9 cellular contexts compared by ENCODE assay signal in the genomic region with DNA sequence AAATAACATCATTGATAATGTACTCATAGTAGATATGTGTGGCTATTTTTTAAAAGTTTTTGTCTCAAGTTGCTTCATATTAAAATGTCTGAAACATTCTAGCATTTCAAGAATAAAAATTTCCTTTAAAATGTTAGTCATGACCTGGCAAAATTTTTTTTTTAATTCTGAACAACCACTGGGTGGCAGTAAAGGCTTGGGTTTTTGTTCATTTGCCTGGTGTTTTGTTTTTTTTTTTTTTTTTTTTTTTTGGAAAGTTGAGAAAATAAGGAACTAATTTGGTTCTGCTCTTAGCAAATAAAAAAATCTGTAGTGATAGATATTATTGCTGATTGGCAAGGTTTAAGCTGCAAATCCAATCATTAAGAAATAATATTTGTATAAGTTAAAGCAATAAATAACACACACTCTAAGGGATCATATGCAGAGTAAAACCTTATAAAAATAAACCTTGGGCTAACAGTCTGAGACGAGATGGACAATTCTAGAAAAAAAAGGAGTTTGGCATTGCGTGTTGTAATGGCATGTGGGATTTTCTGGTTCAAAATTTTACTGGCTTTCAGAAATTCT.
A peak's percentile ranks its signal among the peaks of the same experiment; 100 is the strongest.
DNase-seq lines count a peak whose midpoint lies in the region; ATAC-seq and TF ChIP-seq lines count a peak whose summit lies in the region.
"Had no signal": no experiment of that assay in that cellular context is flagged by ENCODE, and none has a peak within 500 bp of the region (broad histone marks: within the 10 kb centered on the region; RNA-seq: fewer than 3 reads in every experiment).

No MANE protein-coding gene starts in this region.

- H3F3A ChIP-seq in OCI-LY1 (ENCODE audit: insufficient read depth, low read length) = no peaks in the 10 kb centered on the region

- TF ChIP-seq CTCF in BJ (IDR thresholded peaks at IDR 0.05; ENCODE audit: insufficient read depth, low read depth, low read length) = peak; percentile 40
- peak; percentile 24 for TF ChIP-seq CTCF in GM13976 (IDR thresholded peaks at IDR 0.05; ENCODE audit: borderline replicate concordance, control extremely low read depth, extremely low read depth, insufficient read depth, missing control alignments)
- peak; percentile 62 for TF ChIP-seq CTCF in OCI-LY1 (IDR thresholded peaks at IDR 0.05; ENCODE audit: low read length)

- POLR2A ChIA-PET in BJ (lab: Charles Lee) = no interaction called here

- ATAC-seq in HG03095 (IDR thresholded peaks at IDR 0.05; ENCODE audit: unreplicated experiment) = no peak

- CTCF ChIA-PET in BJ (lab: Yijun Ruan, JAX) = no interaction called here

- H3K79me2 ChIP-seq in OCI-LY1 (ENCODE audit: insufficient read depth, low read length) = no peaks in the 10 kb centered on the region

- no peaks in the 10 kb centered on the region for H3K9me3 ChIP-seq in OCI-LY1 (ENCODE audit: low read length)
- H3K9me3 ChIP-seq in effector memory CD4-positive, alpha-beta T cell (ENCODE audit: control insufficient read depth, low read length) = no peaks in the 10 kb centered on the region
- H3K9me3 ChIP-seq: SJSA1 had no signal

- H3K36me3 ChIP-seq in BJ (ENCODE audit: control insufficient read depth, insufficient read depth, low read length) (no peaks in the 10 kb centered on the region), OCI-LY1 (ENCODE audit: insufficient read depth, low read length) (no peaks in the 10 kb centered on the region)
- no peaks in the 10 kb centered on the region for H3K36me3 ChIP-seq in effector memory CD4-positive, alpha-beta T cell (ENCODE audit: control insufficient read depth, insufficient read depth, low read length)
- H3K36me3 ChIP-seq: SJSA1 had no signal

- H3K4me3 ChIP-seq in BJ (ENCODE audit: low read depth, low read length) = no peak overlapping the region
- H3K4me3 ChIP-seq in OCI-LY1 (ENCODE audit: low read depth, low read length, poor library complexity, severe bottlenecking) = no peak overlapping the region
- no peak overlapping the region for H3K4me3 ChIP-seq in effector memory CD4-positive, alpha-beta T cell (ENCODE audit: insufficient read depth, low read depth, low read length, poor library complexity, severe bottlenecking)
- H3K4me3 ChIP-seq: SJSA1 had no signal

- DNase-seq in BJ (ENCODE audit: low read depth) = no peak
- no peak for DNase-seq in GM13976 (ENCODE audit: low spot score)
- peak; percentile 40 for DNase-seq in fibroblast of gingiva (ENCODE audit: low read depth)
- peak; percentile 15 for DNase-seq in retina
- DNase-seq in activated CD4-positive, CD25-positive, alpha-beta regulatory T cell (lab: John Stamatoyannopoulos, UW) = no peak
- DNase-seq in effector memory CD4-positive, alpha-beta T cell = no peak

- H3K4me1 ChIP-seq in OCI-LY1 (ENCODE audit: insufficient read depth, low read length, severe bottlenecking) = no peaks in the 10 kb centered on the region
- H3K4me1 ChIP-seq in effector memory CD4-positive, alpha-beta T cell (ENCODE audit: control insufficient read depth, insufficient read depth, low read length, poor library complexity, severe bottlenecking) = no peaks in the 10 kb centered on the region
- H3K4me1 ChIP-seq: SJSA1 had no signal

- no peak overlapping the region for H3K9ac ChIP-seq in OCI-LY1 (ENCODE audit: low read length)

- no peaks in the 10 kb centered on the region for H3K9me2 ChIP-seq in OCI-LY1 (ENCODE audit: low read depth, low read length)

- no peaks in the 10 kb centered on the region for H4K20me1 ChIP-seq in OCI-LY1 (ENCODE audit: insufficient read depth, low read length)

- no peak overlapping the region for H3K4me2 ChIP-seq in OCI-LY1 (ENCODE audit: low read length)

- in situ Hi-C loops in GM13976 (cut with MboI; ENCODE audit: low sequenced_read_pairs, unreplicated experiment) = loop anchor here (10.0 kb wide), 2 partner anchors 270 to 350 kb away; no protein-coding TSS in a partner anchor

- no peak overlapping the region for H3K27ac ChIP-seq in OCI-LY1 (ENCODE audit: low read depth, low read length, poor library complexity, severe bottlenecking)
- no peak overlapping the region for H3K27ac ChIP-seq in effector memory CD4-positive, alpha-beta T cell (ENCODE audit: insufficient read depth, low read length, poor library complexity, severe bottlenecking)
- H3K27ac ChIP-seq: SJSA1 had no signal

- H3K27me3 ChIP-seq in BJ (ENCODE audit: control insufficient read depth, insufficient read depth, low read length) (no peaks in the 10 kb centered on the region), OCI-LY1 (ENCODE audit: insufficient read depth, low read length) (no peaks in the 10 kb centered on the region)
- H3K27me3 ChIP-seq in effector memory CD4-positive, alpha-beta T cell (replicated peaks; ENCODE audit: control insufficient read depth, insufficient read depth, low read length, poor library complexity, severe bottlenecking) = no peaks in the 10 kb centered on the region
- H3K27me3 ChIP-seq: SJSA1 had no signal

- no peak overlapping the region for H2AFZ ChIP-seq in OCI-LY1 (ENCODE audit: low read length)

Comparison
In these comparisons a context has a peak if more than half of its experiments do, and no peak if none do; other contexts are left out.
1. DNase-seq: peak in fibroblast of gingiva (single experiment) and retina (single experiment); none in BJ (single experiment), GM13976 (single experiment), activated CD4-positive, CD25-positive, alpha-beta regulatory T cell (0 of 4) and effector memory CD4-positive, alpha-beta T cell (0 of 3).
2. Peak in every context shown above with its lines, with median percentiles within 50 percentile points of each other: CTCF ChIP-seq.